Comparison of ENCODE assay signal across 1 cellular context in genomic region chrX:149940015-149940716, GRCh38.
TF ChIP-seq lines count a peak whose summit lies in the region.

No MANE protein-coding gene starts in this region.

TF ChIP-seq in K562, 482 proteins besides CTCF, POLR2A, EP300 and RAD21 (continued from another document):
- TF ChIP-seq ID3 (CRISPR knock-in tag; IDR thresholded peaks at IDR 0.05): no peak
- no peak for TF ChIP-seq ID3 (tag; IDR thresholded peaks at IDR 0.05)
- no peak for TF ChIP-seq CBX1 (IDR thresholded peaks at IDR 0.05; ENCODE audit: low read depth)
- no peak for TF ChIP-seq ZNF140 (CRISPR knock-in tag; IDR thresholded peaks at IDR 0.05)
- TF ChIP-seq PURB (CRISPR knock-in tag; IDR thresholded peaks at IDR 0.05; ENCODE audit: low read depth): no peak
- peak; percentile 70; the same call in 1 of the 2 replicates for TF ChIP-seq LCOR (CRISPR knock-in tag; IDR thresholded peaks at IDR 0.05)
- no peak for TF ChIP-seq MCM5 (IDR thresholded peaks at IDR 0.05; ENCODE audit: low read depth)
- no peak for TF ChIP-seq SNRNP70 (optimal IDR thresholded peaks at IDR 0.05; ENCODE audit: low read depth, low read length)
- TF ChIP-seq SMARCA5 (IDR thresholded peaks at IDR 0.05): peak; percentile 96
- TF ChIP-seq KDM4B (IDR thresholded peaks at IDR 0.05; ENCODE audit: borderline replicate concordance in 2 of 2, low read depth in 1 of 2): 0 out of 4 replicates have a peak, but pooled peaks of 1 of the 2 experiments have one; percentile 52
- peak; percentile 87 for TF ChIP-seq EGR1 (conservative IDR thresholded peaks at IDR 0.05)
- peak in 1 of 2 experiments; percentile 68; a peak in 2 of 4 replicates for TF ChIP-seq HDAC1 (IDR thresholded peaks at IDR 0.05)
- TF ChIP-seq, protein P1, sequence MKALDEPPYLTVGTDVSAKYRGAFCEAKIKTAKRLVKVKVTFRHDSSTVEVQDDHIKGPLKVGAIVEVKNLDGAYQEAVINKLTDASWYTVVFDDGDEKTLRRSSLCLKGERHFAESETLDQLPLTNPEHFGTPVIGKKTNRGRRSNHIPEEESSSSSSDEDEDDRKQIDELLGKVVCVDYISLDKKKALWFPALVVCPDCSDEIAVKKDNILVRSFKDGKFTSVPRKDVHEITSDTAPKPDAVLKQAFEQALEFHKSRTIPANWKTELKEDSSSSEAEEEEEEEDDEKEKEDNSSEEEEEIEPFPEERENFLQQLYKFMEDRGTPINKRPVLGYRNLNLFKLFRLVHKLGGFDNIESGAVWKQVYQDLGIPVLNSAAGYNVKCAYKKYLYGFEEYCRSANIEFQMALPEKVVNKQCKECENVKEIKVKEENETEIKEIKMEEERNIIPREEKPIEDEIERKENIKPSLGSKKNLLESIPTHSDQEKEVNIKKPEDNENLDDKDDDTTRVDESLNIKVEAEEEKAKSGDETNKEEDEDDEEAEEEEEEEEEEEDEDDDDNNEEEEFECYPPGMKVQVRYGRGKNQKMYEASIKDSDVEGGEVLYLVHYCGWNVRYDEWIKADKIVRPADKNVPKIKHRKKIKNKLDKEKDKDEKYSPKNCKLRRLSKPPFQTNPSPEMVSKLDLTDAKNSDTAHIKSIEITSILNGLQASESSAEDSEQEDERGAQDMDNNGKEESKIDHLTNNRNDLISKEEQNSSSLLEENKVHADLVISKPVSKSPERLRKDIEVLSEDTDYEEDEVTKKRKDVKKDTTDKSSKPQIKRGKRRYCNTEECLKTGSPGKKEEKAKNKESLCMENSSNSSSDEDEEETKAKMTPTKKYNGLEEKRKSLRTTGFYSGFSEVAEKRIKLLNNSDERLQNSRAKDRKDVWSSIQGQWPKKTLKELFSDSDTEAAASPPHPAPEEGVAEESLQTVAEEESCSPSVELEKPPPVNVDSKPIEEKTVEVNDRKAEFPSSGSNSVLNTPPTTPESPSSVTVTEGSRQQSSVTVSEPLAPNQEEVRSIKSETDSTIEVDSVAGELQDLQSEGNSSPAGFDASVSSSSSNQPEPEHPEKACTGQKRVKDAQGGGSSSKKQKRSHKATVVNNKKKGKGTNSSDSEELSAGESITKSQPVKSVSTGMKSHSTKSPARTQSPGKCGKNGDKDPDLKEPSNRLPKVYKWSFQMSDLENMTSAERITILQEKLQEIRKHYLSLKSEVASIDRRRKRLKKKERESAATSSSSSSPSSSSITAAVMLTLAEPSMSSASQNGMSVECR (CRISPR knock-in tag; IDR thresholded peaks at IDR 0.05): 0 out of 2 replicates have a peak, but pooled peaks have one; percentile 47
- no peak for TF ChIP-seq NFATC3 (IDR thresholded peaks at IDR 0.05)
- TF ChIP-seq CC2D1A (IDR thresholded peaks at IDR 0.05): 0 out of 2 replicates have a peak, but pooled peaks have one; percentile 23
- TF ChIP-seq TBP (optimal IDR thresholded peaks at IDR 0.05; ENCODE audit: low read depth, low read length): peak; percentile 9
- peak; percentile 79 for TF ChIP-seq JUND (IDR thresholded peaks at IDR 0.05; ENCODE audit: borderline replicate concordance, low read depth, low read length)
- peak; percentile 22; the same call in 1 of the 3 replicates for TF ChIP-seq JUND (tag; IDR thresholded peaks at IDR 0.05; ENCODE audit: borderline replicate concordance, low read depth, low read length)
- no peak for TF ChIP-seq RBM34 (IDR thresholded peaks at IDR 0.05; ENCODE audit: borderline replicate concordance, insufficient read depth, low read length)
- 0 out of 2 replicates have a peak, but pooled peaks have one; percentile 25 for TF ChIP-seq KLF13 (tag; IDR thresholded peaks at IDR 0.05; ENCODE audit: borderline replicate concordance, low read depth)
- TF ChIP-seq MEIS2 (IDR thresholded peaks at IDR 0.05; ENCODE audit: partially characterized antibody): no peak
- no peak for TF ChIP-seq PCBP1 (IDR thresholded peaks at IDR 0.05; ENCODE audit: low read depth, low read length, poor library complexity, severe bottlenecking)
- TF ChIP-seq, protein P2, sequence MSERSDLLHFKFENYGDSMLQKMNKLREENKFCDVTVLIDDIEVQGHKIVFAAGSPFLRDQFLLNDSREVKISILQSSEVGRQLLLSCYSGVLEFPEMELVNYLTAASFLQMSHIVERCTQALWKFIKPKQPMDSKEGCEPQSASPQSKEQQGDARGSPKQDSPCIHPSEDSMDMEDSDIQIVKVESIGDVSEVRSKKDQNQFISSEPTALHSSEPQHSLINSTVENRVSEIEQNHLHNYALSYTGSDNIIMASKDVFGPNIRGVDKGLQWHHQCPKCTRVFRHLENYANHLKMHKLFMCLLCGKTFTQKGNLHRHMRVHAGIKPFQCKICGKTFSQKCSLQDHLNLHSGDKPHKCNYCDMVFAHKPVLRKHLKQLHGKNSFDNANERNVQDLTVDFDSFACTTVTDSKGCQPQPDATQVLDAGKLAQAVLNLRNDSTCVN (CRISPR knock-in tag; IDR thresholded peaks at IDR 0.05): peak; percentile 83
- TF ChIP-seq NCOA6 (IDR thresholded peaks at IDR 0.05): no peak
- TF ChIP-seq, protein P3, sequence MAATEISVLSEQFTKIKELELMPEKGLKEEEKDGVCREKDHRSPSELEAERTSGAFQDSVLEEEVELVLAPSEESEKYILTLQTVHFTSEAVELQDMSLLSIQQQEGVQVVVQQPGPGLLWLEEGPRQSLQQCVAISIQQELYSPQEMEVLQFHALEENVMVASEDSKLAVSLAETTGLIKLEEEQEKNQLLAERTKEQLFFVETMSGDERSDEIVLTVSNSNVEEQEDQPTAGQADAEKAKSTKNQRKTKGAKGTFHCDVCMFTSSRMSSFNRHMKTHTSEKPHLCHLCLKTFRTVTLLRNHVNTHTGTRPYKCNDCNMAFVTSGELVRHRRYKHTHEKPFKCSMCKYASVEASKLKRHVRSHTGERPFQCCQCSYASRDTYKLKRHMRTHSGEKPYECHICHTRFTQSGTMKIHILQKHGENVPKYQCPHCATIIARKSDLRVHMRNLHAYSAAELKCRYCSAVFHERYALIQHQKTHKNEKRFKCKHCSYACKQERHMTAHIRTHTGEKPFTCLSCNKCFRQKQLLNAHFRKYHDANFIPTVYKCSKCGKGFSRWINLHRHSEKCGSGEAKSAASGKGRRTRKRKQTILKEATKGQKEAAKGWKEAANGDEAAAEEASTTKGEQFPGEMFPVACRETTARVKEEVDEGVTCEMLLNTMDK (IDR thresholded peaks at IDR 0.05; ENCODE audit: borderline replicate concordance, insufficient read depth, low read depth, low read length, poor library complexity, severe bottlenecking): peak; percentile 35
- no peak for TF ChIP-seq PRPF4 (IDR thresholded peaks at IDR 0.05; ENCODE audit: insufficient read depth, low read depth, low read length, poor library complexity, severe bottlenecking)
- peak; percentile 74 for TF ChIP-seq POLR2G (IDR thresholded peaks at IDR 0.05; ENCODE audit: low read depth, low read length)
- TF ChIP-seq, protein P4, sequence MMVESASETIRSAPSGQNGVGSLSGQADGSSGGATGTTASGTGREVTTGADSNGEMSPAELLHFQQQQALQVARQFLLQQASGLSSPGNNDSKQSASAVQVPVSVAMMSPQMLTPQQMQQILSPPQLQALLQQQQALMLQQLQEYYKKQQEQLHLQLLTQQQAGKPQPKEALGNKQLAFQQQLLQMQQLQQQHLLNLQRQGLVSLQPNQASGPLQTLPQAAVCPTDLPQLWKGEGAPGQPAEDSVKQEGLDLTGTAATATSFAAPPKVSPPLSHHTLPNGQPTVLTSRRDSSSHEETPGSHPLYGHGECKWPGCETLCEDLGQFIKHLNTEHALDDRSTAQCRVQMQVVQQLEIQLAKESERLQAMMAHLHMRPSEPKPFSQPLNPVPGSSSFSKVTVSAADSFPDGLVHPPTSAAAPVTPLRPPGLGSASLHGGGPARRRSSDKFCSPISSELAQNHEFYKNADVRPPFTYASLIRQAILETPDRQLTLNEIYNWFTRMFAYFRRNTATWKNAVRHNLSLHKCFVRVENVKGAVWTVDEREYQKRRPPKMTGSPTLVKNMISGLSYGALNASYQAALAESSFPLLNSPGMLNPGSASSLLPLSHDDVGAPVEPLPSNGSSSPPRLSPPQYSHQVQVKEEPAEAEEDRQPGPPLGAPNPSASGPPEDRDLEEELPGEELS (CRISPR knock-in tag; IDR thresholded peaks at IDR 0.05; ENCODE audit: borderline replicate concordance): no peak
- peak; percentile 51 for TF ChIP-seq CREM (IDR thresholded peaks at IDR 0.05; ENCODE audit: low read depth)
- peak; percentile 71; the same call in 1 of the 2 replicates for TF ChIP-seq RB1 (IDR thresholded peaks at IDR 0.05; ENCODE audit: low read depth)
- peak; percentile 12; the same call in 1 of the 2 replicates for TF ChIP-seq MTA3 (IDR thresholded peaks at IDR 0.05; ENCODE audit: borderline replicate concordance)
- no peak for TF ChIP-seq ZNF589 (CRISPR knock-in tag; IDR thresholded peaks at IDR 0.05; ENCODE audit: low read depth)
- no peak for TF ChIP-seq DDX20 (tag; IDR thresholded peaks at IDR 0.05; ENCODE audit: low read depth)
- no peak for TF ChIP-seq RAD51 (IDR thresholded peaks at IDR 0.05; ENCODE audit: borderline replicate concordance, low read depth)
- TF ChIP-seq, protein P5, sequence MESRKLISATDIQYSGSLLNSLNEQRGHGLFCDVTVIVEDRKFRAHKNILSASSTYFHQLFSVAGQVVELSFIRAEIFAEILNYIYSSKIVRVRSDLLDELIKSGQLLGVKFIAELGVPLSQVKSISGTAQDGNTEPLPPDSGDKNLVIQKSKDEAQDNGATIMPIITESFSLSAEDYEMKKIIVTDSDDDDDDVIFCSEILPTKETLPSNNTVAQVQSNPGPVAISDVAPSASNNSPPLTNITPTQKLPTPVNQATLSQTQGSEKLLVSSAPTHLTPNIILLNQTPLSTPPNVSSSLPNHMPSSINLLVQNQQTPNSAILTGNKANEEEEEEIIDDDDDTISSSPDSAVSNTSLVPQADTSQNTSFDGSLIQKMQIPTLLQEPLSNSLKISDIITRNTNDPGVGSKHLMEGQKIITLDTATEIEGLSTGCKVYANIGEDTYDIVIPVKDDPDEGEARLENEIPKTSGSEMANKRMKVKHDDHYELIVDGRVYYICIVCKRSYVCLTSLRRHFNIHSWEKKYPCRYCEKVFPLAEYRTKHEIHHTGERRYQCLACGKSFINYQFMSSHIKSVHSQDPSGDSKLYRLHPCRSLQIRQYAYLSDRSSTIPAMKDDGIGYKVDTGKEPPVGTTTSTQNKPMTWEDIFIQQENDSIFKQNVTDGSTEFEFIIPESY (CRISPR knock-in tag; IDR thresholded peaks at IDR 0.05): no peak
- TF ChIP-seq ZNF277 (CRISPR knock-in tag; IDR thresholded peaks at IDR 0.05; ENCODE audit: borderline replicate concordance): no peak
- TF ChIP-seq NFE2 (IDR thresholded peaks at IDR 0.05; ENCODE audit: low read depth): no peak
- peak; percentile 64; the same call in 1 of the 2 replicates for TF ChIP-seq SMARCE1 (IDR thresholded peaks at IDR 0.05)
